In the genomic region with DNA sequence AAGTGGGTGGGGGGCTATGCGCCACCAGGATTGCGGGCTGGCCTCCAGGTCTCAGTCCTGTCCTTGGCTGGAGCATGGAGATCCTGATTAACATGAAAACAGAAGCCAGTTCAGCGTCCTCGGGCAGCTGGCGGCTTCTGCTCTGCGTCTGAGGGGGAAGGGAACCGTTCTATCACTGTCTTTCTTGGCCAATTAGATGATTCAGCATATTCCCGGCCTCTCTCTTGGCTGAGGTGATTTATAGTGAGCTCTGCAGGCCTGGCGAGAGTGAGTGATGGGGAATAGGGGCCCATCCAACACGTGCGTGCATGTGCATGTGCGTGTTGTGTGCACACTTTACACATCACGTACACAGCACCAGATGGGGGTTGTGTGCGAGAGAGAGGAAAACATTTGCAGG, we compare ENCODE assay signal across 9 cellular contexts.
DNase-seq lines count a peak whose midpoint lies in the region; ATAC-seq and TF ChIP-seq lines count a peak whose summit lies in the region.
"Had no signal": no experiment of that assay in that cellular context is flagged by ENCODE, and none has a peak within 500 bp of the region (broad histone marks: within the 10 kb centered on the region; RNA-seq: fewer than 3 reads in every experiment).

No MANE protein-coding gene starts in this region.

- H3K4me3 Mint-ChIP-seq in activated T-cell treated with anti-CD3 and anti-CD28 coated beads, Interleukin-2, amount 50 U/mL, for 4 hours: no peak overlapping the region

- H3K36me3 Mint-ChIP-seq in activated T-cell treated with anti-CD3 and anti-CD28 coated beads, Interleukin-2, amount 50 U/mL, for 4 hours (ENCODE audit: insufficient read depth): no peaks in the 10 kb centered on the region
- H3K36me3 Mint-ChIP-seq: naive B cell had no signal

- ATAC-seq in left ventricle myocardium superior (peak; percentile 71), gastrocnemius medialis (peak; percentile 80 to 82), GM21381 (IDR thresholded peaks at IDR 0.05; ENCODE audit: unreplicated experiment) (no peak)
- no peak for ATAC-seq in activated T-cell treated with anti-CD3 and anti-CD28 coated beads, Interleukin-2, amount 50 U/mL, for 4 hours

- peak overlapping the region; percentile 23 for H3K4me3 ChIP-seq in HUES6 (ENCODE audit: low read depth, low read length)
- H3K4me3 ChIP-seq in gastrocnemius medialis: peak overlapping the region in 1 of 4 donors; percentile 13

- peaks cover 5% of the 10 kb centered on the region for H3K9me3 Mint-ChIP-seq in activated T-cell treated with anti-CD3 and anti-CD28 coated beads, Interleukin-2, amount 50 U/mL, for 4 hours

- DNase-seq in SK-N-DZ (ENCODE audit: low spot score) (peak; percentile 93), left ventricle myocardium superior (peak; percentile 49), gastrocnemius medialis (peak; percentile 9 to 22), activated gamma-delta T cell treated with Interleukin-2 at 50 U/mL for 16 hours (no peak)
- DNase-seq in activated CD4-positive, alpha-beta T cell treated with anti-CD3 and anti-CD28 coated beads, Interleukin-2, amount 50 U/mL, for 4 hours: no peak
- no peak for DNase-seq in activated T-cell treated with anti-CD3 and anti-CD28 coated beads, Interleukin-2, amount 50 U/mL, for 4 hours
- DNase-seq: naive B cell had no signal

- no peaks in the 10 kb centered on the region for H3K27me3 Mint-ChIP-seq in activated T-cell treated with anti-CD3 and anti-CD28 coated beads, Interleukin-2, amount 50 U/mL, for 4 hours (ENCODE audit: low read depth)

- H3K27ac ChIP-seq in HUES6 (ENCODE audit: low read depth, low read length) (no peak overlapping the region), gastrocnemius medialis (peak overlapping the region in 1 of 4 donors; percentile 39)

- no peaks in the 10 kb centered on the region for H3K4me1 Mint-ChIP-seq in activated T-cell treated with anti-CD3 and anti-CD28 coated beads, Interleukin-2, amount 50 U/mL, for 4 hours (ENCODE audit: low read depth)

- H3K9me3 ChIP-seq in HUES6 (ENCODE audit: control insufficient read depth, insufficient read depth, low read depth, low read length) (peaks cover 40% of the 10 kb centered on the region), gastrocnemius medialis (no peaks in the 10 kb centered on the region)

- no peaks in the 10 kb centered on the region for H3K36me3 ChIP-seq in HUES6 (ENCODE audit: control insufficient read depth, insufficient read depth, low read length)
- H3K36me3 ChIP-seq in gastrocnemius medialis: no peaks in the 10 kb centered on the region

- no peak for TF ChIP-seq POLR2A in gastrocnemius medialis (IDR thresholded peaks at IDR 0.05)

- peaks cover 21% of the 10 kb centered on the region for H3K4me1 ChIP-seq in HUES6 (ENCODE audit: control insufficient read depth, insufficient read depth, low read length)
- H3K4me1 ChIP-seq in gastrocnemius medialis: peaks cover 0 to 4% of the 10 kb centered on the region in 2 donors

- H3K27me3 ChIP-seq in HUES6 (ENCODE audit: control insufficient read depth, insufficient read depth, low read length): no peaks in the 10 kb centered on the region
- H3K27me3 ChIP-seq in gastrocnemius medialis: peaks cover 0 to 3% (median 0%) of the 10 kb centered on the region in 3 donors

- peak overlapping the region; percentile 32 for H3K9ac ChIP-seq in HUES6 (ENCODE audit: low read length)

- intact Hi-C loops in left ventricle myocardium superior (cut with micrococcal nuclease) (no loop called here), gastrocnemius medialis (cut with DNase I; ENCODE audit: low total_unique reads) (no loop called here)

- no peak for TF ChIP-seq CTCF in gastrocnemius medialis (IDR thresholded peaks at IDR 0.05 in 4 of 5, conservative IDR thresholded peaks at IDR 0.05 in 1 of 5)

- in situ Hi-C loops in gastrocnemius medialis (cut with MboI; ENCODE audit: low sequenced_read_pairs in 4 of 4): no loop called here

Comparison
In these comparisons a context has a peak if more than half of its experiments do, and no peak if none do; other contexts are left out.
1. DNase-seq: peak in SK-N-DZ (single experiment), left ventricle myocardium superior (single experiment) and gastrocnemius medialis (2 of 2); none in activated gamma-delta T cell treated with Interleukin-2 at 50 U/mL for 16 hours (single experiment), activated CD4-positive, alpha-beta T cell treated with anti-CD3 and anti-CD28 coated beads, Interleukin-2, amount 50 U/mL, for 4 hours (0 of 2) and activated T-cell treated with anti-CD3 and anti-CD28 coated beads, Interleukin-2, amount 50 U/mL, for 4 hours (single experiment).
2. ATAC-seq: peak in left ventricle myocardium superior (single experiment) and gastrocnemius medialis (2 of 2); none in GM21381 (single experiment) and activated T-cell treated with anti-CD3 and anti-CD28 coated beads, Interleukin-2, amount 50 U/mL, for 4 hours (0 of 2).